ENCODE assay signal across 8 cellular contexts in the genomic region with DNA sequence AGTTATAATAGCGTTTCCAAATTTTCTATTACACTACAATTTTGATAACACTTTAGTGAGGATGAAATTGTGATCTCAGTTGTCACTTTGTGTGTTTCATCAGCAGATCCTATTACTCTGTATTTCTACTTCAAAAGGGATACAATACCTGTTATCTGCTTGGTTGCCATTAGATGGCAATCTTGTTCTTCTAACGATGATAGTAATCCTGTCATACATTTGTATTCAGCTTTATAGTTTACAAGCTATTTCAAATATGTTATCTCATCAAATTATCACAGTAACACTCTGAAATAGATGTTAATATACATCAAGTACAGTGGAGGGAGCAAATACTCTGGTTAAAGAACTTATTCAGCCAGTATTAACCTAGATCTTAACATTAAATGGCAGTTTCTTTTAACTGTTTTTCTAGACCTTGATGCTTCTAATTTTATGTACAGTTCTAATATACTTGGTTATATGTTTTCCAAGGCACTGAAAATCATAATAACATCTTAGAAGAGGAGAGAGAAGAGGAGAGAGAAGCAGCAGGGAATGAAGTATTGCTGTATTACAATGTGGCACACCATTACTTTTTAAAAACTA.
DNase-seq lines count a peak whose midpoint lies in the region; ATAC-seq, FAIRE-seq and TF ChIP-seq lines count a peak whose summit lies in the region.

No MANE protein-coding gene starts in this region.

- no peaks in the 10 kb centered on the region for H3K27me3 ChIP-seq in ovary

- ATAC-seq in GM18909 (IDR thresholded peaks at IDR 0.05; ENCODE audit: poor library complexity, unreplicated experiment) (peak; percentile 91), HG03108 (IDR thresholded peaks at IDR 0.05; ENCODE audit: unreplicated experiment) (peak; percentile 80), mucosa of descending colon (peak; percentile 58)

- WGBS in ovary, 3 donors = 2 to 5% (median 3%) methylated on average over 2 of the region's 2 CpGs

- H3K36me3 ChIP-seq in mucosa of descending colon (ENCODE audit: low read depth) = no peaks in the 10 kb centered on the region
- no peaks in the 10 kb centered on the region for H3K36me3 ChIP-seq in ovary

- intact Hi-C loops in mucosa of descending colon (cut with DNase I, micrococcal nuclease) (no loop called here), ovary (cut with DNase I) (no loop called here)

- peak; percentile 97 for FAIRE-seq in D721Med (lab: Jason Lieb, UNC)

- no peak for DNase-seq in D721Med (ENCODE audit: insufficient read length, low spot score)
- DNase-seq in NCI-H2227 treated with DMSO at 0.1 percent for 48 hours (lab: John Stamatoyannopoulos, UW) = peak; percentile 28
- DNase-seq in choroid plexus epithelial cell (ENCODE audit: low read depth) = peak; percentile 65
- DNase-seq in mucosa of descending colon = no peak
- DNase-seq in stimulated activated CD4-positive, alpha-beta T cell treated with anti-CD3 and anti-CD28 coated beads, Interleukin-12 subunit alpha, Interleukin-12 subunit beta, amount 100 ng/mL, for 4 hours = no peak
- no peak for DNase-seq in ovary

- H3K4me1 ChIP-seq in mucosa of descending colon (ENCODE audit: low read depth) (no peaks in the 10 kb centered on the region), ovary (ENCODE audit: insufficient read depth) (no peaks in the 10 kb centered on the region)

- TF ChIP-seq CTCF in D721Med (IDR thresholded peaks at IDR 0.05; ENCODE audit: insufficient read depth, missing control alignments) (peak; percentile 88), choroid plexus epithelial cell (conservative IDR thresholded peaks at IDR 0.05; ENCODE audit: low read depth, low read length) (peak; percentile 62), mucosa of descending colon (IDR thresholded peaks at IDR 0.05) (no peak), ovary (IDR thresholded peaks at IDR 0.05) (no peak)

- H3K27ac ChIP-seq in ovary = no peak overlapping the region

- no peak for TF ChIP-seq EP300 in ovary (IDR thresholded peaks at IDR 0.05)

- no peak overlapping the region for H3K4me3 ChIP-seq in choroid plexus epithelial cell (ENCODE audit: low read depth, low read length)
- H3K4me3 ChIP-seq in mucosa of descending colon = no peak overlapping the region
- H3K4me3 ChIP-seq in ovary = no peak overlapping the region

- H3K9me3 ChIP-seq in mucosa of descending colon (no peaks in the 10 kb centered on the region), ovary (no peaks in the 10 kb centered on the region)

- no peak for TF ChIP-seq POLR2A in ovary (IDR thresholded peaks at IDR 0.05)

Comparison
In these comparisons a context has a peak if more than half of its experiments do, and no peak if none do; other contexts are left out.
1. DNase-seq: peak in NCI-H2227 treated with DMSO at 0.1 percent for 48 hours (single experiment) and choroid plexus epithelial cell (single experiment); none in D721Med (single experiment), mucosa of descending colon (0 of 3), stimulated activated CD4-positive, alpha-beta T cell treated with anti-CD3 and anti-CD28 coated beads, Interleukin-12 subunit alpha, Interleukin-12 subunit beta, amount 100 ng/mL, for 4 hours (single experiment) and ovary (0 of 5).
2. CTCF ChIP-seq: peak in D721Med (single experiment) and choroid plexus epithelial cell (single experiment); none in mucosa of descending colon (single experiment) and ovary (0 of 3).
3. Peak in every context shown above with its lines, with median percentiles within 50 percentile points of each other: ATAC-seq.